Comparison of ENCODE assay signal across 23 cellular contexts in the genomic region with DNA sequence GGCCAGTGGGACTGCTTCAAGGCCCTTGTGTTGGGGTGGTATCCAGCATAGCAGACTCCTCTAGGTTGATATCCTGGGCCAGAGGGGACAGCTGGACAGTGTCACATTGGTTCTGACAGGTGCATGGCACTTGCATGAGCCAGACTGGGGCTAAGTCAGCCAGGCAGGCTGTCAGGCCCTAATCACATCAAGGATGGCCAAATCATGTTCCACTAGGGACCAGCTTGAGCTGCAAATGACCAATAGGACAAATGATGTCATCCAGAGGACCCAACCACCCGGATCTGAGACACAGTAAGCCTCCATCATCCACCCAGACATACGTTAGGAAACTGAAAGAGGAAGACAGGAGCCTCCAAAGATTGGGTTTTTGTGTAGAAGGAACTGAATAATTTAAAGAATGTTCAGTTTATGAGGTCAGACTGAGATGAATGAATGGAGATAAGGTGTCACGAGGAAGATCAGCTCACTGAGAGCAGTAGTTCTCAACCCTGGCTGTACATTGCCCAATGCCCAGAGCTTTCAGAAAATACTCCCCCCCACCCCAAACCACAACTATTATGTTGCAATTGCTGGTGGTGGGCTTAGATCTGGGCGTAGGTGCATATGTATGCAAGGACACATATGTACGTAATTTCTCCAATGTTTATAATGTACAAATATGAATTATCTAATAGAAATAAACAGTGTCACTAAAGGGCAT.
DNase-seq lines count a peak whose midpoint lies in the region; ATAC-seq, FAIRE-seq and TF ChIP-seq lines count a peak whose summit lies in the region.
"Had no signal": no experiment of that assay in that cellular context is flagged by ENCODE, and none has a peak within 500 bp of the region (broad histone marks: within the 10 kb centered on the region; RNA-seq: fewer than 3 reads in every experiment).

No MANE protein-coding gene starts in this region.

- H3K36me3 ChIP-seq in right atrium auricular region = no peaks in the 10 kb centered on the region
- H3K36me3 ChIP-seq: ovary, thoracic aorta had no signal

- DNase-seq in Right ventricle myocardium inferior (ENCODE audit: missing footprints) (no peak), right atrium auricular region (ENCODE audit: low spot score) (no peak), OCI-M1 (lab: John Stamatoyannopoulos, UW) (peak; percentile 79), globus pallidus (ENCODE audit: low spot score) (peak; percentile 11), urothelium cell line (ENCODE audit: low spot score) (no peak), NCI-H345 treated with DMSO at 0.1 percent for 48 hours (lab: John Stamatoyannopoulos, UW; ENCODE audit: unreplicated experiment) (no peak), NCI-H510A (lab: John Stamatoyannopoulos, UW) (no peak), HPDE6-E6E7 (ENCODE audit: extremely low spot score) (no peak)
- DNase-seq: central memory CD4-positive, alpha-beta T cell; DMS79 treated with DMSO at 0.1 percent for 48 hours; effector memory CD4-positive, alpha-beta T cell; left colon; NCI-H2081 treated with DMSO at 0.1 percent for 48 hours; NCI-H69; ovary; RPMI8226; stimulated activated CD4-positive, alpha-beta T cell treated with anti-CD3 and anti-CD28 coated beads, Interleukin-4, amount 100 ng/mL, for 4 hours had no signal

- H3K4me3 ChIP-seq in right atrium auricular region = no peak overlapping the region
- H3K4me3 ChIP-seq: GM23338, ovary, skin epidermis, thoracic aorta had no signal

- intact Hi-C loops in Right ventricle myocardium inferior (cut with DNase I) = no loop called here

- no peak for TF ChIP-seq CTCF in right atrium auricular region (IDR thresholded peaks at IDR 0.05)

- no peaks in the 10 kb centered on the region for H3K9me3 ChIP-seq in right atrium auricular region
- H3K9me3 ChIP-seq: ovary, thoracic aorta had no signal

- H3K27ac ChIP-seq in right atrium auricular region = no peak overlapping the region
- H3K27ac ChIP-seq: C4-2B, ovary, skin epidermis, thoracic aorta had no signal

- H3K4me1 ChIP-seq in right atrium auricular region = no peaks in the 10 kb centered on the region

- no peaks in the 10 kb centered on the region for H3K27me3 ChIP-seq in right atrium auricular region
- H3K27me3 ChIP-seq: ovary had no signal

- FAIRE-seq in urothelium cell line (lab: Jason Lieb, UNC) = peak; percentile 52

- ATAC-seq in Right ventricle myocardium inferior = peak; percentile 37
- ATAC-seq: activated CD4-positive, CD25-positive, alpha-beta regulatory T cell treated with anti-CD3 and anti-CD28 coated beads, Interleukin-2, amount 50 U/mL, for 24 hours; activated T-helper 17 cell treated with anti-CD3 and anti-CD28 coated beads, Interleukin-2, amount 50 U/mL, for 72 hours; GM23338; left colon had no signal

Comparison
In these comparisons a context has a peak if more than half of its experiments do, and no peak if none do; other contexts are left out.
1. DNase-seq: peak in OCI-M1 (single experiment) and globus pallidus (single experiment); none in Right ventricle myocardium inferior (single experiment), right atrium auricular region (single experiment), urothelium cell line (single experiment), NCI-H345 treated with DMSO at 0.1 percent for 48 hours (single experiment), NCI-H510A (single experiment) and HPDE6-E6E7 (single experiment).